1 cellular context compared by ENCODE assay signal in genomic region chr16:69310479-69311114, GRCh38.
TF ChIP-seq lines count a peak whose summit lies in the region.

No MANE protein-coding gene starts in this region.

TF ChIP-seq in HEK293, 187 proteins besides CTCF, POLR2A, EP300 and RAD21 (continued from another document):
- TF ChIP-seq, protein P1, sequence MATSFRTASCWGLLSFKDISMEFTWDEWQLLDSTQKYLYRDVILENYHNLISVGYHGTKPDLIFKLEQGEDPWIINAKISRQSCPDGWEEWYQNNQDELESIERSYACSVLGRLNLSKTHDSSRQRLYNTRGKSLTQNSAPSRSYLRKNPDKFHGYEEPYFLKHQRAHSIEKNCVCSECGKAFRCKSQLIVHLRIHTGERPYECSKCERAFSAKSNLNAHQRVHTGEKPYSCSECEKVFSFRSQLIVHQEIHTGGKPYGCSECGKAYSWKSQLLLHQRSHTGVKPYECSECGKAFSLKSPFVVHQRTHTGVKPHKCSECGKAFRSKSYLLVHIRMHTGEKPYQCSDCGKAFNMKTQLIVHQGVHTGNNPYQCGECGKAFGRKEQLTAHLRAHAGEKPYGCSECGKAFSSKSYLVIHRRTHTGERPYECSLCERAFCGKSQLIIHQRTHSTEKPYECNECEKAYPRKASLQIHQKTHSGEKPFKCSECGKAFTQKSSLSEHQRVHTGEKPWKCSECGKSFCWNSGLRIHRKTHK (tag by site-specific recombination; IDR thresholded peaks at IDR 0.05): no peak
- TF ChIP-seq, protein P2, sequence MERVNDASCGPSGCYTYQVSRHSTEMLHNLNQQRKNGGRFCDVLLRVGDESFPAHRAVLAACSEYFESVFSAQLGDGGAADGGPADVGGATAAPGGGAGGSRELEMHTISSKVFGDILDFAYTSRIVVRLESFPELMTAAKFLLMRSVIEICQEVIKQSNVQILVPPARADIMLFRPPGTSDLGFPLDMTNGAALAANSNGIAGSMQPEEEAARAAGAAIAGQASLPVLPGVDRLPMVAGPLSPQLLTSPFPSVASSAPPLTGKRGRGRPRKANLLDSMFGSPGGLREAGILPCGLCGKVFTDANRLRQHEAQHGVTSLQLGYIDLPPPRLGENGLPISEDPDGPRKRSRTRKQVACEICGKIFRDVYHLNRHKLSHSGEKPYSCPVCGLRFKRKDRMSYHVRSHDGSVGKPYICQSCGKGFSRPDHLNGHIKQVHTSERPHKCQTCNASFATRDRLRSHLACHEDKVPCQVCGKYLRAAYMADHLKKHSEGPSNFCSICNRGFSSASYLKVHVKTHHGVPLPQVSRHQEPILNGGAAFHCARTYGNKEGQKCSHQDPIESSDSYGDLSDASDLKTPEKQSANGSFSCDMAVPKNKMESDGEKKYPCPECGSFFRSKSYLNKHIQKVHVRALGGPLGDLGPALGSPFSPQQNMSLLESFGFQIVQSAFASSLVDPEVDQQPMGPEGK (tag by site-specific recombination; IDR thresholded peaks at IDR 0.05): no peak
- no peak for TF ChIP-seq SCRT1 (tag by site-specific recombination; IDR thresholded peaks at IDR 0.05; ENCODE audit: borderline replicate concordance)
- no peak for TF ChIP-seq OVOL3 (tag by site-specific recombination; IDR thresholded peaks at IDR 0.05)
- no peak for TF ChIP-seq ZNF514 (tag by site-specific recombination; IDR thresholded peaks at IDR 0.05)
- 0 out of 2 replicates have a peak, but pooled peaks have one; percentile 26 for TF ChIP-seq MZF1 (tag by site-specific recombination; IDR thresholded peaks at IDR 0.05; ENCODE audit: borderline replicate concordance)
- no peak for TF ChIP-seq ZBTB8A (tag by site-specific recombination; IDR thresholded peaks at IDR 0.05)
